In the genomic region with DNA sequence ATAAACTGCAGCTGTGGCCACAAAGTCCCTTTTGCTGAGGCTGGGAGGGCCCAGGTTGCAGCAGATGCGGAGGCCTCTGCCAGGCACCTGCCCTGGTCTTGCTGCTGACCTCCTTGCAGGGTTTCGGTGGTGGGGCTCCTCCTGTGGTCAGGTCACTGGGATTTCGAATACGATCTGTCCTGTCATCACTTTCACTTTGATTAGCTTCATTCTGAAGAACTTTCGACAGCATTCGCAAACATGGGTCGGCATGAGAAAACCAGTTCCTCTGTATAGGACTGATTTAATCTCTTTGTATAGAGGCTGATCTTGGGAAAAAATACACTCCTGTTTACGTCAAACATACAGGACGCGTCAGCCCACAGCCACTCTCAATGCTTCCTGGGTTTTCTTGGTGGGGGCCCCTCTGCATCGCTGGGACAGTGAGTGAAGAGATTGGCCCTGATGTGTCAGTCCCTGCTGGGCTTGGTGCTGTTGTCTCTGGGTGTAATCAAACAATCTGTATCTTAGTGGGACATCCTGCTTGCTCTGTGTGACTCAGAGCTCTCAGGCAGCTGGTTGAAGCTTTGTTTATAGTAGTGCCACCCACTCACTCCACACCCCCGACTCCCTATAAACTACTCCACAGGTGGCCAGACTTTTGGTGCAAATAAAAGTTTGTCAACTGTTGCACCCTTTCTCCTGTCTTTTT, we compare ENCODE assay signal across 8 cellular contexts.
DNase-seq lines count a peak whose midpoint lies in the region; ATAC-seq and TF ChIP-seq lines count a peak whose summit lies in the region.

No MANE protein-coding gene starts in this region.

- H3K9me3 Mint-ChIP-seq in chondrocyte (ENCODE audit: low read depth) = peaks cover 3% of the 10 kb centered on the region

- no peak overlapping the region for H3K4me3 Mint-ChIP-seq in chondrocyte (ENCODE audit: unreplicated experiment)

- H3K4me1 ChIP-seq in duodenal mucosa (ENCODE audit: control insufficient read depth in 1 of 2, insufficient read depth in 2 of 2, low read length in 2 of 2) = peaks cover 0 to 12% of the 10 kb centered on the region in 2 donors

- peak; percentile 91 for ATAC-seq in GM19035 (IDR thresholded peaks at IDR 0.05; ENCODE audit: unreplicated experiment)
- peak; percentile 70 for ATAC-seq in HG03354 (IDR thresholded peaks at IDR 0.05; ENCODE audit: poor library complexity, severe bottlenecking, unreplicated experiment)

- H3K36me3 ChIP-seq in duodenal mucosa (ENCODE audit: control insufficient read depth in 1 of 2, insufficient read depth in 2 of 2, low read length in 2 of 2) = no peaks in the 10 kb centered on the region

- H3K4me1 Mint-ChIP-seq in chondrocyte (ENCODE audit: low read depth) = no peaks in the 10 kb centered on the region

- H3K36me3 Mint-ChIP-seq in chondrocyte (ENCODE audit: low read depth) = no peaks in the 10 kb centered on the region

- H3K9me3 ChIP-seq in duodenal mucosa (ENCODE audit: control insufficient read depth in 1 of 2, low read length in 2 of 2) = no peaks in the 10 kb centered on the region

- H3K4me3 ChIP-seq in duodenal mucosa (ENCODE audit: low read depth in 1 of 2, low read length in 2 of 2) = peak overlapping the region; percentile 35 to 38

- DNase-seq in A172 (ENCODE audit: low spot score) (peak; percentile 79), chondrocyte (ENCODE audit: low spot score) (no peak), NCI-H1436 (lab: John Stamatoyannopoulos, UW) (no peak)
- DNase-seq in activated CD4-positive, CD25-positive, alpha-beta regulatory T cell treated with anti-CD3 and anti-CD28 coated beads, Interleukin-2, amount 50 U/mL, for 16 hours (ENCODE audit: low read depth, low spot score) = peak; percentile 25
- DNase-seq in stimulated activated CD4-positive, alpha-beta T cell treated with anti-CD3 and anti-CD28 coated beads, Interleukin-15, amount 100 ng/mL, for 48 hours (ENCODE audit: low read depth in 2 of 2) = peak; percentile 73 to 84

- no peaks in the 10 kb centered on the region for H3K27me3 Mint-ChIP-seq in chondrocyte (ENCODE audit: low read depth)

- peak overlapping the region in 1 of 2 donors; percentile 3 for H3K9ac ChIP-seq in duodenal mucosa (ENCODE audit: low read depth in 1 of 2, low read length in 2 of 2)

- H3K27ac ChIP-seq in duodenal mucosa (ENCODE audit: low read depth, low read length) = no peak overlapping the region

- H3K27me3 ChIP-seq in duodenal mucosa (ENCODE audit: control insufficient read depth in 1 of 2, insufficient read depth in 2 of 2, low read length in 2 of 2) = no peaks in the 10 kb centered on the region

- no peak for TF ChIP-seq CTCF in chondrocyte (IDR thresholded peaks at IDR 0.05)

- H3K27ac Mint-ChIP-seq in chondrocyte (ENCODE audit: unreplicated experiment) = no peak overlapping the region

Comparison
In these comparisons a context has a peak if more than half of its experiments do, and no peak if none do; other contexts are left out.
1. DNase-seq: peak in A172 (single experiment), activated CD4-positive, CD25-positive, alpha-beta regulatory T cell treated with anti-CD3 and anti-CD28 coated beads, Interleukin-2, amount 50 U/mL, for 16 hours (single experiment) and stimulated activated CD4-positive, alpha-beta T cell treated with anti-CD3 and anti-CD28 coated beads, Interleukin-15, amount 100 ng/mL, for 48 hours (2 of 2); none in chondrocyte (single experiment) and NCI-H1436 (single experiment).